ENCODE assay signal across 8 cellular contexts in the genomic region with DNA sequence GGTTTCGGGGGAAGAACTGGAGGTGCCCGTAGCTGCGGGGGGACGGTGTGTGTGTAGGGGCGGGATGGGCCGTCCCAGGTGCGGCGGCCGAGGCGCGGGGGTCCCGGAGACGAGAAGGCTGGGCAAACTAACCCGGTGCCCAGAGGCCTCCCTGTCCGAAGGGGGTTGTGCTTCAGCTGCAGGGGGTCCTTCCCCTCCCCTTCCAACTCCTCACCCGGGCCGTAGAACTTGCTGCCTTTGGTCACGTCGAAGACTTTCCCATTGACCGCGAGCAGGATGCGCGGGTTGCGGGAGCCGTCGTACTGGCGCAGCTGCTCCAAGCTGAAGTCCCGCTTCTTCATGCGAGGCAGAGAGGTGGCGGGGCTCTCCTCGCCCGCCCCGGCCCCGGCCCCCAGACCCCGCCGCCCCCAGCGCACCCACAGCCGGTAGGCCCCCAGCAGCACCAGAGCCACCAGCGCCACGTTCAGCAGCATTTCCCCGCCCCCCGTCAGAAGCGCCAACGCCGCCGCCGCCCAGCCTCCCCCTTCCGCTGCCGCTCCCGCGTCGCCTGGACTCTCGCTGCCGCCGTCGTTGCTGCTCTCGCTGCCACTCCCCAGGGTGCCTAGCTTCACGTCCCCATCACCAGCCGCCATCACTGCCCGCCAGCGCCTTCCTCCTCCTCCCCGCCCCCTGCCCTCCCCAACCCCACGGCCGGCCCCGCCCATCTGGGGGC. TPM values are rescaled to one million over a fixed set of nuclear protein-coding genes. Genes with fewer than 3 reads are reported as not detected.
DNase-seq lines count a peak whose midpoint lies in the region; ATAC-seq and TF ChIP-seq lines count a peak whose summit lies in the region.

Gene PGRMC2, minus strand, starts transcription at position 655 of the 712 bp plus-strand sequence. Its CDS starts 23 bp downstream, at position 632.

- intact Hi-C loops in CD8-positive, alpha-beta T cell (cut with DNase I, micrococcal nuclease): loop anchor here (1.0 to 10.0 kb wide), 8 partner anchors 93 to 809 kb away; partner anchors contain the start of genes ABHD18 (in 1 of the 2), C4orf33 (in 1 of the 2), LARP1B (in 1 of the 2) and MFSD8 (in 1 of the 2)
- intact Hi-C loops in activated B cell treated with CpG ODN at 0.5 μM for 24 hours (cut with micrococcal nuclease): loop anchor here (5.0 kb wide), 3 partner anchors 95 to 575 kb away; partner anchors contain the start of gene HSPA4L

- peaks cover 19% of the 10 kb centered on the region for H3K36me3 Mint-ChIP-seq in CD8-positive, alpha-beta T cell
- H3K36me3 Mint-ChIP-seq in activated B cell treated with CpG ODN at 0.5 μM for 24 hours (ENCODE audit: low read depth) (peaks cover 12% of the 10 kb centered on the region), nephron progenitor cell (ENCODE audit: low read depth) (peaks cover 36% of the 10 kb centered on the region)

- no peaks in the 10 kb centered on the region for H3K9me3 ChIP-seq in CD8-positive, alpha-beta T cell (ENCODE audit: low read length)

- no peak for TF ChIP-seq CTCF in CD8-positive, alpha-beta T cell (IDR thresholded peaks at IDR 0.05)
- no peak for TF ChIP-seq CTCF in HL-60 (IDR thresholded peaks at IDR 0.05; ENCODE audit: insufficient read depth, low read length)
- TF ChIP-seq CTCF in activated B cell treated with CpG ODN at 0.5 μM for 24 hours (IDR thresholded peaks at IDR 0.05): no peak
- no peak for TF ChIP-seq CTCF in nephron progenitor cell (IDR thresholded peaks at IDR 0.05)

- H3K27me3 ChIP-seq in CD8-positive, alpha-beta T cell (ENCODE audit: insufficient read depth, low read length): no peaks in the 10 kb centered on the region
- no peaks in the 10 kb centered on the region for H3K27me3 ChIP-seq in HL-60 (ENCODE audit: insufficient read depth, poor library complexity, severe bottlenecking)

- ATAC-seq in CD8-positive, alpha-beta T cell: no peak
- no peak for ATAC-seq in activated B cell treated with CpG ODN at 0.5 μM for 24 hours (ENCODE audit: low read depth)

- peak within 1 kb of the TSS; percentile 97 for H3K27ac Mint-ChIP-seq in CD8-positive, alpha-beta T cell
- H3K27ac Mint-ChIP-seq in activated B cell treated with CpG ODN at 0.5 μM for 24 hours: peak within 1 kb of the TSS; percentile 86
- peak within 1 kb of the TSS; percentile 92 for H3K27ac Mint-ChIP-seq in nephron progenitor cell

- no peaks in the 10 kb centered on the region for H3K9me3 Mint-ChIP-seq in CD8-positive, alpha-beta T cell
- H3K9me3 Mint-ChIP-seq in activated B cell treated with CpG ODN at 0.5 μM for 24 hours (no peaks in the 10 kb centered on the region), nephron progenitor cell (peaks cover 27% of the 10 kb centered on the region)

- H3K36me3 ChIP-seq in CD8-positive, alpha-beta T cell (ENCODE audit: insufficient read depth, low read length): no peaks in the 10 kb centered on the region

- peak within 1 kb of the TSS; percentile 97 for H3K4me3 Mint-ChIP-seq in CD8-positive, alpha-beta T cell
- peak within 1 kb of the TSS; percentile 83 for H3K4me3 Mint-ChIP-seq in activated B cell treated with CpG ODN at 0.5 μM for 24 hours
- peak within 1 kb of the TSS; percentile 98 for H3K4me3 Mint-ChIP-seq in nephron progenitor cell

- POLR2A ChIA-PET in CD8-positive, alpha-beta T cell (lab: Charles Lee): interaction anchor here (1.1 to 2.6 kb wide), 6 partner anchors 10 to 525 kb away, joined by 4 to 12 read pairs (median 6); partner anchors contain the start of genes ABHD18, LARP1B and MFSD8
- POLR2A ChIA-PET in activated B cell treated with CpG ODN at 0.5 μM for 24 hours (lab: Charles Lee): interaction anchor here (0.6 to 5.1 kb wide), 7 partner anchors 226 to 628 kb away, joined by 3 to 26 read pairs (median 4); partner anchors contain the start of genes ABHD18, JADE1, LARP1B and MFSD8

- H3K4me1 Mint-ChIP-seq in CD8-positive, alpha-beta T cell (ENCODE audit: low read depth): peaks cover 51% of the 10 kb centered on the region
- H3K4me1 Mint-ChIP-seq in activated B cell treated with CpG ODN at 0.5 μM for 24 hours: peaks cover 31% of the 10 kb centered on the region
- peaks cover 24% of the 10 kb centered on the region for H3K4me1 Mint-ChIP-seq in nephron progenitor cell

- H3K27me3 Mint-ChIP-seq in CD8-positive, alpha-beta T cell (ENCODE audit: low read depth): no peaks in the 10 kb centered on the region
- H3K27me3 Mint-ChIP-seq in activated B cell treated with CpG ODN at 0.5 μM for 24 hours: no peaks in the 10 kb centered on the region
- H3K27me3 Mint-ChIP-seq in nephron progenitor cell (ENCODE audit: low read depth, poor library complexity): peaks cover under 1% of the 10 kb centered on the region

- DNase-seq in CD8-positive, alpha-beta T cell: no peak
- DNase-seq in HL-60 (ENCODE audit: low read depth in 1 of 2, low spot score in 1 of 2) (peak in 1 of 2 experiments; percentile 23), activated B cell treated with CpG ODN at 0.5 μM for 24 hours (peak; percentile 41), fibroblast of peridontal ligament (ENCODE audit: extremely low read depth) (peak; percentile 29), nephron progenitor cell (no peak), AG08396 (ENCODE audit: low spot score) (no peak), NCI-H2171 (lab: John Stamatoyannopoulos, UW) (no peak)

- TF ChIP-seq POLR2A in GM19099 (IDR thresholded peaks at IDR 0.05; ENCODE audit: extremely low read depth, insufficient read length, low read depth): peak; percentile 49

- peak within 1 kb of the TSS; percentile 69 for H3K4me3 ChIP-seq in CD8-positive, alpha-beta T cell (ENCODE audit: low read depth, low read length)
- peak within 1 kb of the TSS; percentile 76 for H3K4me3 ChIP-seq in HL-60 (replicated peaks; ENCODE audit: insufficient read depth, low read length)

- peaks cover 28% of the 10 kb centered on the region for H3K4me1 ChIP-seq in CD8-positive, alpha-beta T cell (ENCODE audit: insufficient read depth, low read length)

- CTCF ChIA-PET in CD8-positive, alpha-beta T cell (lab: Charles Lee): interaction anchor here (0.6 kb wide), 1 partner anchor 660 kb away, joined by 3 read pairs; no protein-coding TSS in a partner anchor
- CTCF ChIA-PET in activated B cell treated with CpG ODN at 0.5 μM for 24 hours (lab: Charles Lee): no interaction called here

- peak within 1 kb of the TSS; percentile 95 for H3K27ac ChIP-seq in CD8-positive, alpha-beta T cell (ENCODE audit: low read depth, low read length)
- peak within 1 kb of the TSS; percentile 87 for H3K27ac ChIP-seq in HL-60 (replicated peaks)

RNA-seq across cellular contexts. Expression of gene PGRMC2, which starts in this region (rescaled TPM):
- 100 to 1,000 TPM; 167 to 183 TPM for total RNA-seq in CD8-positive, alpha-beta T cell
- total RNA-seq in activated B cell treated with CpG ODN at 0.5 μM for 24 hours: 26.5 and 28.3 TPM in 2 replicates

Comparison
In these comparisons a context has a peak if more than half of its experiments do, and no peak if none do; other contexts are left out.
1. DNase-seq: peak in activated B cell treated with CpG ODN at 0.5 μM for 24 hours (single experiment) and fibroblast of peridontal ligament (single experiment); none in CD8-positive, alpha-beta T cell (0 of 7), nephron progenitor cell (single experiment), AG08396 (single experiment) and NCI-H2171 (single experiment).
2. Peak in every context shown above with its lines, with median percentiles within 50 percentile points of each other: H3K27ac Mint-ChIP-seq and H3K4me3 Mint-ChIP-seq.